In the genomic region with DNA sequence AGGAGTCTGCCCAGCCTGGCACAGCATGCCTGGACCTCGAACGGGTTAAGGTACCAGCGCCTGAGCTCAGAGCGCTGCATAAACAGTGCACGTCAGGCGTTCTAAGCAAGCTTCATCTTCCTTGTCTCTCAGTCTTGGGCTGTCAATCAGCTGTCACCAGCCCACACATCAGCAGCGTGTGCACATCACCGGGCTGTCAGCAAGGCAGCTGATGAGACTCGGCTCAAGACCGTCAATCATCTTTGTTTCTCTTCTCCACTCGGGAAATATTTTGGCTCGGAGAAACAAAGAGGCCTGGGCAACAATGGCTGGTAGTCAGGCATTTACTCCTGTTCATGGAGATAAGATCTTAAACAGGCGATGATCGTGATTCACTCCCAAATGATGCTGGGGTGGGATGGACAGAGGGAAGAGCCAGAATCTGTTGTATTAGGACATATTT, we compare ENCODE assay signal across 21 cellular contexts.
DNase-seq lines count a peak whose midpoint lies in the region; ATAC-seq and TF ChIP-seq lines count a peak whose summit lies in the region.
"Had no signal": no experiment of that assay in that cellular context is flagged by ENCODE, and none has a peak within 500 bp of the region (broad histone marks: within the 10 kb centered on the region; RNA-seq: fewer than 3 reads in every experiment).

No MANE protein-coding gene starts in this region.

- no peaks in the 10 kb centered on the region for H3K9me3 ChIP-seq in upper lobe of right lung
- H3K9me3 ChIP-seq: left ventricle myocardium inferior, SJSA1 had no signal

- POLR2A ChIA-PET in T-cell (lab: Charles Lee), result no interaction called here

- H3K36me3 Mint-ChIP-seq in brain (peaks cover 4% of the 10 kb centered on the region), T-cell (no peaks in the 10 kb centered on the region)
- H3K36me3 Mint-ChIP-seq in activated T-helper 1 cell treated with anti-CD3 and anti-CD28 coated beads, Interleukin-12 subunit alpha, Interleukin-12 subunit beta, Interleukin-2, Interleukin-4 antibody, amounts not matched to agents 30 ng/mL and 10 ng/mL and 1 ng/mL, durations not matched to agents 14 hours and 24 hours and 36 hours (ENCODE audit: low read depth), result no peaks in the 10 kb centered on the region
- H3K36me3 Mint-ChIP-seq in activated naive CD8-positive, alpha-beta T cell treated with anti-CD3 and anti-CD28 coated beads for 36 hours, result no peaks in the 10 kb centered on the region
- H3K36me3 Mint-ChIP-seq: CD14-positive monocyte; stimulated activated effector memory CD8-positive, alpha-beta T cell treated with anti-CD3 and anti-CD28 coated beads, Interleukin-12 subunit alpha, Interleukin-12 subunit beta, amount 100 ng/mL, for 72 hours had no signal

- H3K27ac Mint-ChIP-seq in brain, result peak overlapping the region in 4 of 5 experiments; percentile 72 to 95 (median 86)
- no peak overlapping the region for H3K27ac Mint-ChIP-seq in T-cell
- H3K27ac Mint-ChIP-seq in activated T-helper 1 cell treated with anti-CD3 and anti-CD28 coated beads, Interleukin-12 subunit alpha, Interleukin-12 subunit beta, Interleukin-2, Interleukin-4 antibody, amounts not matched to agents 30 ng/mL and 10 ng/mL and 1 ng/mL, durations not matched to agents 14 hours and 24 hours and 36 hours, result no peak overlapping the region
- no peak overlapping the region for H3K27ac Mint-ChIP-seq in activated naive CD8-positive, alpha-beta T cell treated with anti-CD3 and anti-CD28 coated beads for 36 hours
- H3K27ac Mint-ChIP-seq: activated CD4-positive, alpha-beta T cell treated with anti-CD3 and anti-CD28 coated beads, Interleukin-2, amount 10 ng/mL, durations not matched to agents 24 days and 14 days; CD14-positive monocyte; stimulated activated effector memory CD8-positive, alpha-beta T cell treated with anti-CD3 and anti-CD28 coated beads, Interleukin-12 subunit alpha, Interleukin-12 subunit beta, amount 100 ng/mL, for 72 hours; type B pancreatic cell had no signal

- H3K4me3 Mint-ChIP-seq in brain, result peak overlapping the region in 2 of 5 experiments; percentile 44 to 53
- no peak overlapping the region for H3K4me3 Mint-ChIP-seq in T-cell
- no peak overlapping the region for H3K4me3 Mint-ChIP-seq in activated T-helper 1 cell treated with anti-CD3 and anti-CD28 coated beads, Interleukin-12 subunit alpha, Interleukin-12 subunit beta, Interleukin-2, Interleukin-4 antibody, amounts not matched to agents 30 ng/mL and 10 ng/mL and 1 ng/mL, durations not matched to agents 14 hours and 24 hours and 36 hours
- no peak overlapping the region for H3K4me3 Mint-ChIP-seq in activated naive CD8-positive, alpha-beta T cell treated with anti-CD3 and anti-CD28 coated beads for 36 hours
- H3K4me3 Mint-ChIP-seq: activated CD4-positive, alpha-beta T cell treated with anti-CD3 and anti-CD28 coated beads, Interleukin-2, amount 10 ng/mL, durations not matched to agents 24 days and 14 days; CD14-positive monocyte; stimulated activated effector memory CD8-positive, alpha-beta T cell treated with anti-CD3 and anti-CD28 coated beads, Interleukin-12 subunit alpha, Interleukin-12 subunit beta, amount 100 ng/mL, for 72 hours; type B pancreatic cell had no signal

- ATAC-seq in upper lobe of right lung (peak; percentile 23), T-cell (replicated peaks in 1 of 4) (no peak)
- ATAC-seq: stimulated activated effector memory CD8-positive, alpha-beta T cell treated with anti-CD3 and anti-CD28 coated beads, Interleukin-12 subunit alpha, Interleukin-12 subunit beta, amount 100 ng/mL, for 72 hours had no signal

- H3K4me1 ChIP-seq in upper lobe of right lung, result no peaks in the 10 kb centered on the region
- H3K4me1 ChIP-seq: parathyroid adenoma had no signal

- intact Hi-C loops in upper lobe of right lung (cut with DNase I), result no loop called here
- intact Hi-C loops in activated T-helper 1 cell treated with anti-CD3 and anti-CD28 coated beads, Interleukin-12 subunit alpha, Interleukin-12 subunit beta, Interleukin-2, Interleukin-4 antibody, amounts not matched to agents 30 ng/mL and 10 ng/mL and 1 ng/mL, durations not matched to agents 14 hours and 24 hours and 36 hours (cut with micrococcal nuclease), result no loop called here

- TF ChIP-seq CTCF in brain (conservative IDR thresholded peaks at IDR 0.05) (no peak), upper lobe of right lung (IDR thresholded peaks at IDR 0.05) (no peak)

- no peaks in the 10 kb centered on the region for H3K27me3 ChIP-seq in upper lobe of right lung
- H3K27me3 ChIP-seq: SJSA1 had no signal

- DNase-seq in DMS53 (lab: John Stamatoyannopoulos, UW) (peak; percentile 12), DMS53 treated with DMSO at 0.1 percent for 48 hours (lab: John Stamatoyannopoulos, UW; ENCODE audit: unreplicated experiment) (no peak), islet precursor cell (peak; percentile 61), upper lobe of right lung (no peak), T-cell (no peak)
- no peak for DNase-seq in activated T-helper 1 cell treated with anti-CD3 and anti-CD28 coated beads, Interleukin-12 subunit alpha, Interleukin-12 subunit beta, Interleukin-2, Interleukin-4 antibody, amounts not matched to agents 30 ng/mL and 10 ng/mL and 1 ng/mL, durations not matched to agents 14 hours and 24 hours and 36 hours (ENCODE audit: low spot score)
- DNase-seq in activated naive CD8-positive, alpha-beta T cell treated with anti-CD3 and anti-CD28 coated beads for 36 hours, result no peak
- DNase-seq: activated CD4-positive, alpha-beta T cell treated with anti-CD3 and anti-CD28 coated beads, Interleukin-2, amount 10 ng/mL, durations not matched to agents 24 days and 14 days; activated naive CD4-positive, alpha-beta T cell treated with anti-CD3 and anti-CD28 coated beads, Interleukin-2, amount 50 U/mL, for 16 hours; DMS79; effector memory CD4-positive, alpha-beta T cell; foreskin melanocyte; left ventricle myocardium inferior had no signal

- CTCF ChIA-PET in T-cell (lab: Charles Lee), result no interaction called here

- no peaks in the 10 kb centered on the region for H3K9me3 Mint-ChIP-seq in brain
- H3K9me3 Mint-ChIP-seq in T-cell, result no peaks in the 10 kb centered on the region
- H3K9me3 Mint-ChIP-seq in activated T-helper 1 cell treated with anti-CD3 and anti-CD28 coated beads, Interleukin-12 subunit alpha, Interleukin-12 subunit beta, Interleukin-2, Interleukin-4 antibody, amounts not matched to agents 30 ng/mL and 10 ng/mL and 1 ng/mL, durations not matched to agents 14 hours and 24 hours and 36 hours, result no peaks in the 10 kb centered on the region
- no peaks in the 10 kb centered on the region for H3K9me3 Mint-ChIP-seq in activated naive CD8-positive, alpha-beta T cell treated with anti-CD3 and anti-CD28 coated beads for 36 hours
- H3K9me3 Mint-ChIP-seq: activated CD4-positive, alpha-beta T cell treated with anti-CD3 and anti-CD28 coated beads, Interleukin-2, amount 10 ng/mL, durations not matched to agents 24 days and 14 days; stimulated activated effector memory CD8-positive, alpha-beta T cell treated with anti-CD3 and anti-CD28 coated beads, Interleukin-12 subunit alpha, Interleukin-12 subunit beta, amount 100 ng/mL, for 72 hours; type B pancreatic cell had no signal

- no peak overlapping the region for H3K4me3 ChIP-seq in upper lobe of right lung
- H3K4me3 ChIP-seq: left ventricle myocardium inferior, SJSA1, smooth muscle cell had no signal

- H3K4me1 Mint-ChIP-seq in brain (peaks cover 65% of the 10 kb centered on the region), T-cell (no peaks in the 10 kb centered on the region)
- H3K4me1 Mint-ChIP-seq in activated T-helper 1 cell treated with anti-CD3 and anti-CD28 coated beads, Interleukin-12 subunit alpha, Interleukin-12 subunit beta, Interleukin-2, Interleukin-4 antibody, amounts not matched to agents 30 ng/mL and 10 ng/mL and 1 ng/mL, durations not matched to agents 14 hours and 24 hours and 36 hours (ENCODE audit: low read depth), result no peaks in the 10 kb centered on the region
- no peaks in the 10 kb centered on the region for H3K4me1 Mint-ChIP-seq in activated naive CD8-positive, alpha-beta T cell treated with anti-CD3 and anti-CD28 coated beads for 36 hours
- H3K4me1 Mint-ChIP-seq: activated CD4-positive, alpha-beta T cell treated with anti-CD3 and anti-CD28 coated beads, Interleukin-2, amount 10 ng/mL, durations not matched to agents 24 days and 14 days; CD14-positive monocyte; stimulated activated effector memory CD8-positive, alpha-beta T cell treated with anti-CD3 and anti-CD28 coated beads, Interleukin-12 subunit alpha, Interleukin-12 subunit beta, amount 100 ng/mL, for 72 hours had no signal

- H3K27me3 Mint-ChIP-seq in brain (no peaks in the 10 kb centered on the region), T-cell (peaks cover 0 to 7% of the 10 kb centered on the region in 2 donors)
- no peaks in the 10 kb centered on the region for H3K27me3 Mint-ChIP-seq in activated T-helper 1 cell treated with anti-CD3 and anti-CD28 coated beads, Interleukin-12 subunit alpha, Interleukin-12 subunit beta, Interleukin-2, Interleukin-4 antibody, amounts not matched to agents 30 ng/mL and 10 ng/mL and 1 ng/mL, durations not matched to agents 14 hours and 24 hours and 36 hours (ENCODE audit: insufficient read depth)
- no peaks in the 10 kb centered on the region for H3K27me3 Mint-ChIP-seq in activated naive CD8-positive, alpha-beta T cell treated with anti-CD3 and anti-CD28 coated beads for 36 hours
- H3K27me3 Mint-ChIP-seq: activated CD4-positive, alpha-beta T cell treated with anti-CD3 and anti-CD28 coated beads, Interleukin-2, amount 10 ng/mL, durations not matched to agents 24 days and 14 days had no signal

- H3K27ac ChIP-seq in upper lobe of right lung, result no peak overlapping the region
- H3K27ac ChIP-seq: 22Rv1, left ventricle myocardium inferior, parathyroid adenoma, SJSA1 had no signal

- H3K36me3 ChIP-seq in upper lobe of right lung, result no peaks in the 10 kb centered on the region
- H3K36me3 ChIP-seq: SJSA1 had no signal

Comparison
In these comparisons a context has a peak if more than half of its experiments do, and no peak if none do; other contexts are left out.
1. DNase-seq: peak in DMS53 (single experiment) and islet precursor cell (single experiment); none in DMS53 treated with DMSO at 0.1 percent for 48 hours (single experiment), upper lobe of right lung (single experiment), T-cell (0 of 34), activated T-helper 1 cell treated with anti-CD3 and anti-CD28 coated beads, Interleukin-12 subunit alpha, Interleukin-12 subunit beta, Interleukin-2, Interleukin-4 antibody, amounts not matched to agents 30 ng/mL and 10 ng/mL and 1 ng/mL, durations not matched to agents 14 hours and 24 hours and 36 hours (single experiment) and activated naive CD8-positive, alpha-beta T cell treated with anti-CD3 and anti-CD28 coated beads for 36 hours (single experiment).
2. H3K27ac Mint-ChIP-seq: peak in brain (4 of 5); none in T-cell (0 of 2), activated T-helper 1 cell treated with anti-CD3 and anti-CD28 coated beads, Interleukin-12 subunit alpha, Interleukin-12 subunit beta, Interleukin-2, Interleukin-4 antibody, amounts not matched to agents 30 ng/mL and 10 ng/mL and 1 ng/mL, durations not matched to agents 14 hours and 24 hours and 36 hours (single experiment) and activated naive CD8-positive, alpha-beta T cell treated with anti-CD3 and anti-CD28 coated beads for 36 hours (single experiment).